8 cellular contexts compared by ENCODE assay signal in genomic region chr6:45378324-45378926, GRCh38. TPM values are rescaled to one million over a fixed set of nuclear protein-coding genes. Genes with fewer than 3 reads are reported as not detected.
DNase-seq lines count a peak whose midpoint lies in the region; ATAC-seq and TF ChIP-seq lines count a peak whose summit lies in the region.

No MANE protein-coding gene starts in this region.

- peak; percentile 33 for ATAC-seq in GM19438 (IDR thresholded peaks at IDR 0.05; ENCODE audit: low read depth, unreplicated experiment)
- peak; percentile 8 for ATAC-seq in HG03558 (IDR thresholded peaks at IDR 0.05; ENCODE audit: extremely low read depth, unreplicated experiment)
- ATAC-seq in esophagus mucosa: peak; percentile 30

- H3K27ac Mint-ChIP-seq in T-helper 2 cell treated with Interferon-gamma antibody and Interleukin-4, amounts not matched to agents 5 μg/mL and 100 μg/mL, for 36 hours: peak overlapping the region; percentile 96
- peak overlapping the region; percentile 99 for H3K27ac Mint-ChIP-seq in neural crest cell (ENCODE audit: unreplicated experiment)

- H3K4me3 Mint-ChIP-seq in T-helper 2 cell treated with Interferon-gamma antibody and Interleukin-4, amounts not matched to agents 5 μg/mL and 100 μg/mL, for 36 hours: peak overlapping the region; percentile 90
- peak overlapping the region; percentile 99 for H3K4me3 Mint-ChIP-seq in neural crest cell

- no peaks in the 10 kb centered on the region for H3K27me3 Mint-ChIP-seq in T-helper 2 cell treated with Interferon-gamma antibody and Interleukin-4, amounts not matched to agents 5 μg/mL and 100 μg/mL, for 36 hours (ENCODE audit: low read depth)
- H3K27me3 Mint-ChIP-seq in neural crest cell (ENCODE audit: low read depth): no peaks in the 10 kb centered on the region

- H3K36me3 Mint-ChIP-seq in T-helper 2 cell treated with Interferon-gamma antibody and Interleukin-4, amounts not matched to agents 5 μg/mL and 100 μg/mL, for 36 hours (ENCODE audit: low read depth): peaks cover 2% of the 10 kb centered on the region
- no peaks in the 10 kb centered on the region for H3K36me3 Mint-ChIP-seq in neural crest cell (ENCODE audit: low read depth)

- H3K9me3 Mint-ChIP-seq in T-helper 2 cell treated with Interferon-gamma antibody and Interleukin-4, amounts not matched to agents 5 μg/mL and 100 μg/mL, for 36 hours: no peaks in the 10 kb centered on the region
- H3K9me3 Mint-ChIP-seq in neural crest cell: no peaks in the 10 kb centered on the region

- TF ChIP-seq CTCF in neural crest cell (conservative IDR thresholded peaks at IDR 0.05): no peak

- peaks cover 21% of the 10 kb centered on the region for H3K4me1 Mint-ChIP-seq in T-helper 2 cell treated with Interferon-gamma antibody and Interleukin-4, amounts not matched to agents 5 μg/mL and 100 μg/mL, for 36 hours (ENCODE audit: low read depth)
- peaks cover 25% of the 10 kb centered on the region for H3K4me1 Mint-ChIP-seq in neural crest cell

- DNase-seq in COR-L47 (lab: John Stamatoyannopoulos, UW) (peak; percentile 64), neural crest cell (ENCODE audit: low read depth, low spot score) (no peak), ecto neural progenitor cell (ENCODE audit: low spot score) (no peak), SK-N-DZ (ENCODE audit: low spot score) (no peak)
- no peak for DNase-seq in T-helper 2 cell treated with Interferon-gamma antibody and Interleukin-4, amounts not matched to agents 5 μg/mL and 100 μg/mL, for 36 hours (ENCODE audit: low spot score)

RNA-seq across cellular contexts. Expression of gene SUPT3H, which starts 0.7 kb away (rescaled TPM):
- total RNA-seq in esophagus mucosa: 2.9 TPM
- 17.0 and 18.0 TPM in 2 replicates for total RNA-seq in neural crest cell
- 5.8 and 5.9 TPM in 2 replicates for polyA plus RNA-seq in SK-N-DZ (2014; cell fraction: cytosol; rRNA removed)
- 3.6 and 15.9 TPM in 2 replicates for polyA plus RNA-seq in SK-N-DZ (2014; cell fraction: nucleus; rRNA removed)

RNA-seq across cellular contexts. Expression of gene RUNX2, which starts 50.3 kb away (rescaled TPM):
- 2.5 TPM for total RNA-seq in esophagus mucosa
- 0.14 and 0.16 TPM in 2 replicates for total RNA-seq in neural crest cell
- polyA plus RNA-seq in SK-N-DZ (2014; cell fraction: cytosol; rRNA removed): not detected in 2 replicates
- not detected in 2 replicates for polyA plus RNA-seq in SK-N-DZ (2014; cell fraction: nucleus; rRNA removed)
